14 cellular contexts compared by ENCODE assay signal in genomic region chr22:29128891-29129643, GRCh38. TPM values are rescaled to one million over a fixed set of nuclear protein-coding genes. Genes with fewer than 3 reads are reported as not detected.
DNase-seq lines count a peak whose midpoint lies in the region; ATAC-seq and TF ChIP-seq lines count a peak whose summit lies in the region.
"Had no signal": no experiment of that assay in that cellular context is flagged by ENCODE, and none has a peak within 500 bp of the region (broad histone marks: within the 10 kb centered on the region; RNA-seq: fewer than 3 reads in every experiment).

No MANE protein-coding gene starts in this region.

- no peak overlapping the region for H3K4me3 Mint-ChIP-seq in activated CD8-positive, alpha-beta memory T cell treated with anti-CD3 and anti-CD28 coated beads, Interleukin-2, amount 10 ng/mL, durations not matched to agents 7 days and 5 days
- H3K4me3 Mint-ChIP-seq: activated T-cell treated with anti-CD3 and anti-CD28 coated beads, Interleukin-2, amount 50 U/mL, for 72 hours; naive B cell; type B pancreatic cell had no signal

- peaks cover 29% of the 10 kb centered on the region for H3K4me1 ChIP-seq in mucosa of descending colon (ENCODE audit: low read depth)
- peaks cover 5% of the 10 kb centered on the region for H3K4me1 ChIP-seq in upper lobe of right lung
- H3K4me1 ChIP-seq: spleen had no signal

- H3K27ac ChIP-seq in upper lobe of right lung: no peak overlapping the region
- H3K27ac ChIP-seq: SK-N-MC, spleen had no signal

- intact Hi-C loops in mucosa of descending colon (cut with DNase I, micrococcal nuclease) (no loop called here), upper lobe of right lung (cut with DNase I) (no loop called here)

- peaks cover 19% of the 10 kb centered on the region for H3K27me3 Mint-ChIP-seq in activated CD8-positive, alpha-beta memory T cell treated with anti-CD3 and anti-CD28 coated beads, Interleukin-2, amount 10 ng/mL, durations not matched to agents 7 days and 5 days
- H3K27me3 Mint-ChIP-seq: type B pancreatic cell had no signal

- TF ChIP-seq CTCF in mucosa of descending colon (IDR thresholded peaks at IDR 0.05) (no peak), upper lobe of right lung (IDR thresholded peaks at IDR 0.05) (no peak)

- peaks cover 2% of the 10 kb centered on the region for H3K36me3 Mint-ChIP-seq in activated CD8-positive, alpha-beta memory T cell treated with anti-CD3 and anti-CD28 coated beads, Interleukin-2, amount 10 ng/mL, durations not matched to agents 7 days and 5 days
- H3K36me3 Mint-ChIP-seq in activated naive CD4-positive, alpha-beta T cell treated with anti-CD3 and anti-CD28 coated beads, Interleukin-2, amount 50 U/mL, for 72 hours: peaks cover 4 to 5% of the 10 kb centered on the region in 2 donors

- H3K9me3 ChIP-seq in mucosa of descending colon (no peaks in the 10 kb centered on the region), upper lobe of right lung (no peaks in the 10 kb centered on the region)
- H3K9me3 ChIP-seq: spleen had no signal

- no peaks in the 10 kb centered on the region for H3K27me3 ChIP-seq in upper lobe of right lung
- H3K27me3 ChIP-seq: spleen had no signal

- peak; percentile 9 for ATAC-seq in activated CD8-positive, alpha-beta memory T cell treated with anti-CD3 and anti-CD28 coated beads, Interleukin-2, amount 10 ng/mL, durations not matched to agents 7 days and 5 days
- ATAC-seq in mucosa of descending colon: peak; percentile 8
- peak; percentile 47 for ATAC-seq in upper lobe of right lung
- ATAC-seq in HG02623 (IDR thresholded peaks at IDR 0.05; ENCODE audit: unreplicated experiment): no peak
- no peak for ATAC-seq in activated naive CD4-positive, alpha-beta T cell treated with anti-CD3 and anti-CD28 coated beads, Interleukin-2, amount 50 U/mL, for 72 hours
- ATAC-seq: activated T-cell treated with anti-CD3 and anti-CD28 coated beads, Interleukin-2, amount 50 U/mL, for 72 hours had no signal

- H3K27ac Mint-ChIP-seq in activated CD8-positive, alpha-beta memory T cell treated with anti-CD3 and anti-CD28 coated beads, Interleukin-2, amount 10 ng/mL, durations not matched to agents 7 days and 5 days: no peak overlapping the region
- H3K27ac Mint-ChIP-seq in activated naive CD4-positive, alpha-beta T cell treated with anti-CD3 and anti-CD28 coated beads, Interleukin-2, amount 50 U/mL, for 72 hours: no peak overlapping the region
- H3K27ac Mint-ChIP-seq: activated T-cell treated with anti-CD3 and anti-CD28 coated beads, Interleukin-2, amount 50 U/mL, for 72 hours; naive B cell; type B pancreatic cell had no signal

- peaks cover 17% of the 10 kb centered on the region for H3K4me1 Mint-ChIP-seq in activated CD8-positive, alpha-beta memory T cell treated with anti-CD3 and anti-CD28 coated beads, Interleukin-2, amount 10 ng/mL, durations not matched to agents 7 days and 5 days
- H3K4me1 Mint-ChIP-seq: naive B cell had no signal

- no peaks in the 10 kb centered on the region for H3K36me3 ChIP-seq in mucosa of descending colon (ENCODE audit: low read depth)
- no peaks in the 10 kb centered on the region for H3K36me3 ChIP-seq in upper lobe of right lung

- DNase-seq in activated CD8-positive, alpha-beta memory T cell treated with anti-CD3 and anti-CD28 coated beads, Interleukin-2, amount 10 ng/mL, durations not matched to agents 7 days and 5 days: peak; percentile 21
- no peak for DNase-seq in activated CD8-positive, alpha-beta memory T cell treated with anti-CD3 and anti-CD28 coated beads, Interleukin-2, amount 50 U/mL, for 48 hours
- DNase-seq in amniotic epithelial cell (ENCODE audit: low read depth) (peak; percentile 54), mucosa of descending colon (no peak), upper lobe of right lung (no peak)
- DNase-seq in activated CD4-positive, alpha-beta T cell treated with anti-CD3 and anti-CD28 coated beads, Interleukin-2, amount 50 U/mL, for 48 hours: no peak
- no peak for DNase-seq in activated naive CD4-positive, alpha-beta T cell treated with anti-CD3 and anti-CD28 coated beads, Interleukin-2, amount 50 U/mL, for 72 hours (ENCODE audit: low spot score in 2 of 2)
- DNase-seq: ACHN; activated T-cell treated with anti-CD3 and anti-CD28 coated beads, Interleukin-2, amount 50 U/mL, for 72 hours; naive B cell; spleen had no signal

- no peak overlapping the region for H3K4me3 ChIP-seq in mucosa of descending colon
- H3K4me3 ChIP-seq in upper lobe of right lung: no peak overlapping the region
- H3K4me3 ChIP-seq: SK-N-MC, spleen had no signal

- H3K9me3 Mint-ChIP-seq in activated CD8-positive, alpha-beta memory T cell treated with anti-CD3 and anti-CD28 coated beads, Interleukin-2, amount 10 ng/mL, durations not matched to agents 7 days and 5 days (ENCODE audit: low read depth): no peaks in the 10 kb centered on the region
- peaks cover 0 to 4% of the 10 kb centered on the region in 2 donors for H3K9me3 Mint-ChIP-seq in activated naive CD4-positive, alpha-beta T cell treated with anti-CD3 and anti-CD28 coated beads, Interleukin-2, amount 50 U/mL, for 72 hours
- H3K9me3 Mint-ChIP-seq: activated T-cell treated with anti-CD3 and anti-CD28 coated beads, Interleukin-2, amount 50 U/mL, for 72 hours; type B pancreatic cell had no signal

- CTCF ChIA-PET in activated CD8-positive, alpha-beta memory T cell treated with anti-CD3 and anti-CD28 coated beads, Interleukin-2, amount 10 ng/mL, durations not matched to agents 7 days and 5 days (lab: Charles Lee): no interaction called here

RNA-seq across cellular contexts. Expression of gene KREMEN1, which starts 56.2 kb away (rescaled TPM):
- total RNA-seq in activated CD8-positive, alpha-beta memory T cell treated with anti-CD3 and anti-CD28 coated beads, Interleukin-2, amount 10 ng/mL, durations not matched to agents 7 days and 5 days: under 1 TPM; 0.09 to 0.47 TPM
- total RNA-seq in mucosa of descending colon: 10 to 100 TPM; 18.3 to 35.1 (median 28.6) TPM
- total RNA-seq in upper lobe of right lung: 23.3 TPM
- under 1 TPM; 0.19 to 0.55 TPM for total RNA-seq in activated naive CD4-positive, alpha-beta T cell treated with anti-CD3 and anti-CD28 coated beads, Interleukin-2, amount 50 U/mL, for 72 hours

Comparison
In these comparisons a context has a peak if more than half of its experiments do, and no peak if none do; other contexts are left out.
1. DNase-seq: peak in activated CD8-positive, alpha-beta memory T cell treated with anti-CD3 and anti-CD28 coated beads, Interleukin-2, amount 10 ng/mL, durations not matched to agents 7 days and 5 days (single experiment) and amniotic epithelial cell (single experiment); none in activated CD8-positive, alpha-beta memory T cell treated with anti-CD3 and anti-CD28 coated beads, Interleukin-2, amount 50 U/mL, for 48 hours (single experiment), mucosa of descending colon (0 of 3), upper lobe of right lung (single experiment), activated CD4-positive, alpha-beta T cell treated with anti-CD3 and anti-CD28 coated beads, Interleukin-2, amount 50 U/mL, for 48 hours (0 of 2) and activated naive CD4-positive, alpha-beta T cell treated with anti-CD3 and anti-CD28 coated beads, Interleukin-2, amount 50 U/mL, for 72 hours (0 of 2).
2. ATAC-seq: peak in activated CD8-positive, alpha-beta memory T cell treated with anti-CD3 and anti-CD28 coated beads, Interleukin-2, amount 10 ng/mL, durations not matched to agents 7 days and 5 days (single experiment), mucosa of descending colon (single experiment) and upper lobe of right lung (single experiment); none in HG02623 (single experiment) and activated naive CD4-positive, alpha-beta T cell treated with anti-CD3 and anti-CD28 coated beads, Interleukin-2, amount 50 U/mL, for 72 hours (0 of 2).
3. RNA of gene KREMEN1, which starts 56.2 kb away (total RNA-seq): 18.3 to 35.1 TPM in mucosa of descending colon and 23.3 TPM in upper lobe of right lung (single experiment); 0.19 to 0.55 TPM in activated naive CD4-positive, alpha-beta T cell treated with anti-CD3 and anti-CD28 coated beads, Interleukin-2, amount 50 U/mL, for 72 hours and 0.09 to 0.47 TPM in activated CD8-positive, alpha-beta memory T cell treated with anti-CD3 and anti-CD28 coated beads, Interleukin-2, amount 10 ng/mL, durations not matched to agents 7 days and 5 days; every median in the first group is over 10 times any median in the second.